In genomic region chr15:45645026-45645980, GRCh38 we compare ENCODE assay signal across 13 cellular contexts. TPM values are rescaled to one million over a fixed set of nuclear protein-coding genes. Genes with fewer than 3 reads are reported as not detected.
DNase-seq lines count a peak whose midpoint lies in the region; ATAC-seq and TF ChIP-seq lines count a peak whose summit lies in the region.
"Had no signal": no experiment of that assay in that cellular context is flagged by ENCODE, and none has a peak within 500 bp of the region (broad histone marks: within the 10 kb centered on the region; RNA-seq: fewer than 3 reads in every experiment).

No MANE protein-coding gene starts in this region.

- ATAC-seq in activated T-cell treated with anti-CD3 and anti-CD28 coated beads, Interleukin-2, amount 50 U/mL, for 4 hours: no peak
- ATAC-seq: T-cell had no signal

- no peaks in the 10 kb centered on the region for H3K9me2 ChIP-seq in hepatocyte (replicated peaks; ENCODE audit: insufficient read depth)

- peaks cover 2% of the 10 kb centered on the region for H3K9me3 Mint-ChIP-seq in activated T-cell treated with anti-CD3 and anti-CD28 coated beads, Interleukin-2, amount 50 U/mL, for 4 hours
- H3K9me3 Mint-ChIP-seq in activated CD4-positive, alpha-beta memory T cell treated with anti-CD3 and anti-CD28 coated beads, Interleukin-2, amount 10 ng/mL, durations not matched to agents 7 days and 5 days: peaks cover 3% of the 10 kb centered on the region
- H3K9me3 Mint-ChIP-seq: IgD-negative memory B cell, T-cell had no signal

- CTCF ChIA-PET in activated CD4-positive, alpha-beta memory T cell treated with anti-CD3 and anti-CD28 coated beads, Interleukin-2, amount 10 ng/mL, durations not matched to agents 7 days and 5 days (lab: Charles Lee): interaction anchor here (1.1 to 1.4 kb wide), 2 partner anchors 8 to 60 kb away, joined by 3 to 5 read pairs; no protein-coding TSS in a partner anchor

- 68% methylated on average over 9 of the region's 9 CpGs for whole genome bisulfite sequencing in hepatocyte (ENCODE audit: low lambda C conversion rate, missing lambda C conversion rate)

- no peaks in the 10 kb centered on the region for H3K36me3 ChIP-seq in hepatocyte (replicated peaks; ENCODE audit: insufficient read depth, low read depth)

- peaks cover 16% of the 10 kb centered on the region for H3K36me3 Mint-ChIP-seq in activated T-cell treated with anti-CD3 and anti-CD28 coated beads, Interleukin-2, amount 50 U/mL, for 4 hours (ENCODE audit: insufficient read depth)
- H3K36me3 Mint-ChIP-seq in activated CD4-positive, alpha-beta memory T cell treated with anti-CD3 and anti-CD28 coated beads, Interleukin-2, amount 10 ng/mL, durations not matched to agents 7 days and 5 days (ENCODE audit: low read depth): peaks cover 59% of the 10 kb centered on the region

- H3K4me3 ChIP-seq in hepatocyte: no peak overlapping the region

- POLR2A ChIA-PET in activated CD4-positive, alpha-beta memory T cell treated with anti-CD3 and anti-CD28 coated beads, Interleukin-2, amount 10 ng/mL, durations not matched to agents 7 days and 5 days (lab: Charles Lee): interaction anchor here (0.8 to 3.0 kb wide), 5 partner anchors 9 to 242 kb away, joined by 3 to 27 read pairs (median 4); partner anchors contain the start of genes BLOC1S6 and SQOR

- H3K4me1 ChIP-seq in hepatocyte (ENCODE audit: insufficient read depth): peaks cover 41% of the 10 kb centered on the region

- H3K27me3 Mint-ChIP-seq in activated T-cell treated with anti-CD3 and anti-CD28 coated beads, Interleukin-2, amount 50 U/mL, for 4 hours (ENCODE audit: low read depth): no peaks in the 10 kb centered on the region
- H3K27me3 Mint-ChIP-seq in activated CD4-positive, alpha-beta memory T cell treated with anti-CD3 and anti-CD28 coated beads, Interleukin-2, amount 10 ng/mL, durations not matched to agents 7 days and 5 days: no peaks in the 10 kb centered on the region
- H3K27me3 Mint-ChIP-seq: IgD-negative memory B cell, T-cell had no signal

- no peaks in the 10 kb centered on the region for H3K9me3 ChIP-seq in hepatocyte (ENCODE audit: low read depth)

- H3K79me2 ChIP-seq in hepatocyte: peaks cover 22% of the 10 kb centered on the region

- no peaks in the 10 kb centered on the region for H3K27me3 ChIP-seq in hepatocyte

- H4K20me1 ChIP-seq in hepatocyte (ENCODE audit: insufficient read depth, poor library complexity, severe bottlenecking): no peaks in the 10 kb centered on the region

- H3K4me1 Mint-ChIP-seq in activated T-cell treated with anti-CD3 and anti-CD28 coated beads, Interleukin-2, amount 50 U/mL, for 4 hours (ENCODE audit: low read depth): peaks cover 75% of the 10 kb centered on the region
- peaks cover 78% of the 10 kb centered on the region for H3K4me1 Mint-ChIP-seq in activated CD4-positive, alpha-beta memory T cell treated with anti-CD3 and anti-CD28 coated beads, Interleukin-2, amount 10 ng/mL, durations not matched to agents 7 days and 5 days

- peak overlapping the region; percentile 62 for H3K27ac Mint-ChIP-seq in activated CD4-positive, alpha-beta memory T cell treated with anti-CD3 and anti-CD28 coated beads, Interleukin-2, amount 10 ng/mL, durations not matched to agents 7 days and 5 days
- H3K27ac Mint-ChIP-seq: T-cell had no signal

- H2AFZ ChIP-seq in hepatocyte: no peak overlapping the region

- H3K27ac ChIP-seq in hepatocyte: peak overlapping the region; percentile 90

- peak overlapping the region; percentile 35 for H3K4me3 Mint-ChIP-seq in activated T-cell treated with anti-CD3 and anti-CD28 coated beads, Interleukin-2, amount 50 U/mL, for 4 hours
- H3K4me3 Mint-ChIP-seq in activated CD4-positive, alpha-beta memory T cell treated with anti-CD3 and anti-CD28 coated beads, Interleukin-2, amount 10 ng/mL, durations not matched to agents 7 days and 5 days: peak overlapping the region; percentile 30
- H3K4me3 Mint-ChIP-seq: T-cell had no signal

- DNase-seq in activated T-cell treated with anti-CD3 and anti-CD28 coated beads, Interleukin-2, amount 50 U/mL, for 4 hours: no peak
- DNase-seq in activated T-cell treated with anti-CD3 and anti-CD28 coated beads, Interleukin-2, amount 50 U/mL, for 1 hour: no peak
- DNase-seq in activated CD4-positive, alpha-beta memory T cell treated with anti-CD3 and anti-CD28 coated beads, Interleukin-2, amount 10 ng/mL, durations not matched to agents 7 days and 5 days: peak; percentile 36
- DNase-seq in hepatocyte (ENCODE audit: low spot score) (peak; percentile 57), stromal cell of bone marrow (ENCODE audit: low read depth) (peak; percentile 71), NCI-H1105 treated with DMSO at 0.1 percent for 48 hours (lab: John Stamatoyannopoulos, UW) (no peak), NCI-H2227 (lab: John Stamatoyannopoulos, UW; ENCODE audit: unreplicated experiment) (no peak), HPDE6-E6E7 (ENCODE audit: extremely low spot score) (no peak)
- DNase-seq: C1 segment of cervical spinal cord; effector memory CD4-positive, alpha-beta T cell; stimulated activated CD4-positive, alpha-beta T cell treated with anti-CD3 and anti-CD28 coated beads, Interleukin-2, amount 100 ng/mL, for 24 hours; T-cell had no signal

- peak overlapping the region; percentile 41 for H3K4me2 ChIP-seq in hepatocyte

- TF ChIP-seq CTCF in hepatocyte (IDR thresholded peaks at IDR 0.05; ENCODE audit: poor library complexity): no peak

RNA-seq across cellular contexts. Expression of gene SQOR, which starts 10.5 kb away (rescaled TPM):
- total RNA-seq in activated T-cell treated with anti-CD3 and anti-CD28 coated beads, Interleukin-2, amount 50 U/mL, for 4 hours: 10 to 100 TPM; 34.4 to 58.4 (median 39.4) TPM
- 100 to 1,000 TPM; 139 to 142 TPM for total RNA-seq in activated CD4-positive, alpha-beta memory T cell treated with anti-CD3 and anti-CD28 coated beads, Interleukin-2, amount 10 ng/mL, durations not matched to agents 7 days and 5 days
- 27.3 and 37.0 TPM in 2 replicates for total RNA-seq in hepatocyte
- polyA plus RNA-seq in hepatocyte: 24.7 and 30.1 TPM in 2 replicates

RNA-seq across cellular contexts. Expression of gene BLOC1S6, which starts 58.1 kb away (rescaled TPM):
- total RNA-seq in activated T-cell treated with anti-CD3 and anti-CD28 coated beads, Interleukin-2, amount 50 U/mL, for 4 hours: 10 to 100 TPM; 49.6 to 58.2 (median 49.9) TPM
- total RNA-seq in activated CD4-positive, alpha-beta memory T cell treated with anti-CD3 and anti-CD28 coated beads, Interleukin-2, amount 10 ng/mL, durations not matched to agents 7 days and 5 days: 10 to 100 TPM; 39.3 to 43.1 TPM
- total RNA-seq in hepatocyte: 49.3 and 62.3 TPM in 2 replicates
- 24.7 and 26.5 TPM in 2 replicates for polyA plus RNA-seq in hepatocyte

Comparison
In these comparisons a context has a peak if more than half of its experiments do, and no peak if none do; other contexts are left out.
1. DNase-seq: peak in activated CD4-positive, alpha-beta memory T cell treated with anti-CD3 and anti-CD28 coated beads, Interleukin-2, amount 10 ng/mL, durations not matched to agents 7 days and 5 days (single experiment), hepatocyte (single experiment) and stromal cell of bone marrow (single experiment); none in activated T-cell treated with anti-CD3 and anti-CD28 coated beads, Interleukin-2, amount 50 U/mL, for 4 hours (single experiment), activated T-cell treated with anti-CD3 and anti-CD28 coated beads, Interleukin-2, amount 50 U/mL, for 1 hour (single experiment), NCI-H1105 treated with DMSO at 0.1 percent for 48 hours (single experiment), NCI-H2227 (single experiment) and HPDE6-E6E7 (single experiment).